Comparison of ENCODE assay signal across 23 cellular contexts in genomic region chr3:131756405-131756804, GRCh38.
"Had no signal": no experiment of that assay in that cellular context is flagged by ENCODE, and none has a peak within 500 bp of the region (broad histone marks: within the 10 kb centered on the region; RNA-seq: fewer than 3 reads in every experiment).

No MANE protein-coding gene starts in this region.

- H3K4me3 ChIP-seq: dorsolateral prefrontal cortex, heart left ventricle, mucosa of descending colon, psoas muscle, spleen, tibial artery, upper lobe of left lung, vagina had no signal

- H3K36me3 ChIP-seq: heart left ventricle, neutrophil, spleen, tibial artery, upper lobe of left lung, vagina had no signal

- H3K27ac ChIP-seq: dorsolateral prefrontal cortex, heart left ventricle, neutrophil, psoas muscle, spleen, tibial artery, upper lobe of left lung, vagina had no signal

- H3K27ac Mint-ChIP-seq: naive thymus-derived CD8-positive, alpha-beta T cell; stimulated activated memory B cell treated with anti-CD40 and anti-IgM and Interleukin-4, amounts not matched to agents 10 μg/mL and 1 μg/mL and 100 μg/mL, for 72 hours; stimulated activated naive CD8-positive, alpha-beta T cell treated with anti-CD3 and anti-CD28 coated beads, Interleukin-15, Interleukin-2, amounts not matched to agents 100 ng/mL and 50 ng/mL, for 24 hours had no signal

- H3K27me3 ChIP-seq: dorsolateral prefrontal cortex, heart left ventricle, tibial artery, upper lobe of left lung, vagina had no signal

- H3K9me3 Mint-ChIP-seq: stimulated activated naive CD8-positive, alpha-beta T cell treated with anti-CD3 and anti-CD28 coated beads, Interleukin-15, Interleukin-2, amounts not matched to agents 100 ng/mL and 50 ng/mL, for 24 hours had no signal

- H3K9me3 ChIP-seq: heart left ventricle, mucosa of descending colon, neutrophil, psoas muscle, vagina had no signal

- H3K4me1 ChIP-seq: heart left ventricle, psoas muscle, spleen, tibial artery, upper lobe of left lung, vagina had no signal

- H3K4me3 Mint-ChIP-seq: naive thymus-derived CD8-positive, alpha-beta T cell; stimulated activated memory B cell treated with anti-CD40 and anti-IgM and Interleukin-4, amounts not matched to agents 10 μg/mL and 1 μg/mL and 100 μg/mL, for 72 hours; stimulated activated naive CD8-positive, alpha-beta T cell treated with anti-CD3 and anti-CD28 coated beads, Interleukin-15, Interleukin-2, amounts not matched to agents 100 ng/mL and 50 ng/mL, for 24 hours had no signal

- H3K36me3 Mint-ChIP-seq: naive thymus-derived CD8-positive, alpha-beta T cell; stimulated activated memory B cell treated with anti-CD40 and anti-IgM and Interleukin-4, amounts not matched to agents 10 μg/mL and 1 μg/mL and 100 μg/mL, for 72 hours had no signal

- ATAC-seq: esophagus mucosa; heart left ventricle; left lobe of liver; mucosa of descending colon; naive thymus-derived CD8-positive, alpha-beta T cell; psoas muscle; sciatic nerve; stimulated activated memory B cell treated with anti-CD40 and anti-IgM and Interleukin-4, amounts not matched to agents 10 μg/mL and 1 μg/mL and 100 μg/mL, for 72 hours had no signal

- H3K4me1 Mint-ChIP-seq: stimulated activated memory B cell treated with anti-CD40 and anti-IgM and Interleukin-4, amounts not matched to agents 10 μg/mL and 1 μg/mL and 100 μg/mL, for 72 hours had no signal

- DNase-seq: dorsolateral prefrontal cortex; effector CD8-positive, alpha-beta T cell; heart left ventricle; hippocampal formation; islet precursor cell; mammary epithelial cell; mucosa of descending colon; naive thymus-derived CD8-positive, alpha-beta T cell; psoas muscle; retina; spleen; stimulated activated CD4-positive, alpha-beta T cell treated with anti-CD3 and anti-CD28 coated beads, Interleukin-15, amount 100 ng/mL, for 24 hours; stimulated activated CD4-positive, alpha-beta T cell treated with anti-CD3 and anti-CD28 coated beads, Interleukin-1b, Interleukin-23, amount 100 ng/mL, for 48 hours; stimulated activated CD4-positive, alpha-beta T cell treated with anti-CD3 and anti-CD28 coated beads, Interleukin-4, amount 100 ng/mL, for 24 hours; tibial artery; upper lobe of left lung had no signal
